In the genomic region with DNA sequence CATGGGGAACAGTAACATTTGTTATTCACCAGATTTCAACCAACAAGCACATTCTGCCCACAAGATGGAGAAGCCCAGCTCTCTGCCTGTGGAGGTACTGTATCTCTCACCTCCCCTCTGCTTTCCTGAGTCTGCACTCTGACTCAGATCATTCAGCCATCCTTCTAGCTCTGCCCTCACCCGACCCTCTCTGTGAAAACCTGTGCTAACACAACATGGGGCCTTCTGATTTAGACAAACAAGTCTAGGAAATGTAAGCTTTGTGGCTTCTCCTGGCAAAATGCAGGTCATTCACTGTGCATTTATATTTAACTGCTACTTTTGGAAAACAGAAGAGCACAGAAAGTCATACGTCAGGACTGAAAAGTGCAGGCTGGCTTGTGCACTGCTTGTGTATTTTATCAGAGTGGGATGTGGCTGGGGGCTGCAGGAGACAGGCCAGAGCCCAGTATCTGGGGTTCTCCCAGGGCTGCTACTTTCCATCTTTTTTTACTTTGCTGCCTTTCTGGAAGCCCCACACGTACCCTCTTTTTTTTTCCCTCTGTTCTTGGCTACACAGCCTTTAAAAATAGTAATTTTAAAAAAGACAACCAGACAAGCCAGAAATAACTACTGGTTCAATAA, we compare ENCODE assay signal across 19 cellular contexts. TPM values are rescaled to one million over a fixed set of nuclear protein-coding genes. Genes with fewer than 3 reads are reported as not detected.
DNase-seq lines count a peak whose midpoint lies in the region; ATAC-seq and TF ChIP-seq lines count a peak whose summit lies in the region.
"Had no signal": no experiment of that assay in that cellular context is flagged by ENCODE, and none has a peak within 500 bp of the region (broad histone marks: within the 10 kb centered on the region; RNA-seq: fewer than 3 reads in every experiment).

No MANE protein-coding gene starts in this region.

- no peaks in the 10 kb centered on the region for H4K20me1 ChIP-seq in GM23338 (replicated peaks; ENCODE audit: insufficient read depth)

- H3K18ac ChIP-seq in neuronal stem cell (ENCODE audit: low read length): no peak overlapping the region

- no peak overlapping the region for H2BK12ac ChIP-seq in neuronal stem cell (ENCODE audit: low read length)

- H3K4me3 Mint-ChIP-seq in GM23338: no peak overlapping the region
- no peak overlapping the region for H3K4me3 Mint-ChIP-seq in activated T-cell treated with anti-CD3 and anti-CD28 coated beads, Interleukin-2, amount 50 U/mL, for 72 hours
- H3K4me3 Mint-ChIP-seq: activated CD4-positive, alpha-beta T cell treated with anti-CD3 and anti-CD28 coated beads, Interleukin-2, amount 10 ng/mL, durations not matched to agents 24 days and 14 days had no signal

- H3K23ac ChIP-seq in neuronal stem cell (ENCODE audit: low read depth, low read length, poor library complexity): no peak overlapping the region

- no peaks in the 10 kb centered on the region for H3K79me1 ChIP-seq in neuronal stem cell (ENCODE audit: low read depth, low read length)

- WGBS in neuronal stem cell (ENCODE audit: extremely low coverage in 2 of 2, insufficient read length in 2 of 2, insufficient replicate concordance in 1 of 2), 2 donors: no CpG with 5 or more reads among the region's 3 CpGs

- no peak overlapping the region for H4K8ac ChIP-seq in neuronal stem cell (ENCODE audit: low read depth, low read length)

- H3K27me3 Mint-ChIP-seq in GM23338 (ENCODE audit: insufficient read depth, low read depth, poor library complexity): no peaks in the 10 kb centered on the region
- H3K27me3 Mint-ChIP-seq in activated T-cell treated with anti-CD3 and anti-CD28 coated beads, Interleukin-2, amount 50 U/mL, for 72 hours (ENCODE audit: low read depth): no peaks in the 10 kb centered on the region

- H3K4ac ChIP-seq in neuronal stem cell (ENCODE audit: low read length): no peak overlapping the region

- no peak overlapping the region for H2AK5ac ChIP-seq in neuronal stem cell (ENCODE audit: low read depth, low read length)

- no peaks in the 10 kb centered on the region for H3K9me3 Mint-ChIP-seq in GM23338
- no peaks in the 10 kb centered on the region for H3K9me3 Mint-ChIP-seq in activated T-cell treated with anti-CD3 and anti-CD28 coated beads, Interleukin-2, amount 50 U/mL, for 72 hours

- H2BK120ac ChIP-seq in neuronal stem cell (ENCODE audit: low read depth, low read length): no peak overlapping the region

- no peak overlapping the region for H3K27ac Mint-ChIP-seq in GM23338
- no peak overlapping the region for H3K27ac Mint-ChIP-seq in activated T-cell treated with anti-CD3 and anti-CD28 coated beads, Interleukin-2, amount 50 U/mL, for 72 hours
- H3K27ac Mint-ChIP-seq: activated CD4-positive, alpha-beta T cell treated with anti-CD3 and anti-CD28 coated beads, Interleukin-2, amount 10 ng/mL, durations not matched to agents 24 days and 14 days had no signal

- H2BK15ac ChIP-seq in neuronal stem cell (ENCODE audit: low read length): no peak overlapping the region

- H2AFZ ChIP-seq in GM23338: peak overlapping the region; percentile 80
- peak overlapping the region; percentile 72 for H2AFZ ChIP-seq in neuronal stem cell (ENCODE audit: low read length)
- H2AFZ ChIP-seq: parathyroid adenoma had no signal

- H3K36me3 Mint-ChIP-seq in GM23338 (ENCODE audit: low read depth): no peaks in the 10 kb centered on the region
- no peaks in the 10 kb centered on the region for H3K36me3 Mint-ChIP-seq in activated T-cell treated with anti-CD3 and anti-CD28 coated beads, Interleukin-2, amount 50 U/mL, for 72 hours (ENCODE audit: insufficient read depth in 2 of 2)

- H3K4me1 ChIP-seq in GM23338 (ENCODE audit: insufficient read depth) (no peaks in the 10 kb centered on the region), neuronal stem cell (ENCODE audit: control insufficient read depth in 2 of 2, insufficient read depth in 1 of 2, low read depth in 1 of 2, low read length in 2 of 2) (peaks cover 0 to 3% of the 10 kb centered on the region in 2 donors)
- H3K4me1 ChIP-seq: left lung, parathyroid adenoma, vagina had no signal

- H3K27ac ChIP-seq in GM23338 (ENCODE audit: low read depth) (no peak overlapping the region), neuronal stem cell (replicated peaks; ENCODE audit: low read length) (no peak overlapping the region)
- H3K27ac ChIP-seq: left lung, parathyroid adenoma, vagina had no signal

- H3K79me2 ChIP-seq in GM23338 (replicated peaks; ENCODE audit: insufficient read depth): no peaks in the 10 kb centered on the region
- H3K79me2 ChIP-seq: parathyroid adenoma had no signal

- H3K9me2 ChIP-seq in GM23338 (ENCODE audit: insufficient read depth): no peaks in the 10 kb centered on the region

- no peak overlapping the region for H2BK5ac ChIP-seq in neuronal stem cell (ENCODE audit: low read length)

- no peaks in the 10 kb centered on the region for H3F3A ChIP-seq in GM23338 (replicated peaks; ENCODE audit: low read depth)

- H3K9me3 ChIP-seq in neuronal stem cell (replicated peaks in 1 of 2; ENCODE audit: control insufficient read depth in 2 of 2, insufficient read depth in 1 of 2, low read depth in 1 of 2, low read length in 2 of 2): no peaks in the 10 kb centered on the region
- H3K9me3 ChIP-seq: left lung, vagina had no signal

- no peak overlapping the region for H3K4me2 ChIP-seq in GM23338
- H3K4me2 ChIP-seq in neuronal stem cell (ENCODE audit: insufficient read depth, low read length, poor library complexity, severe bottlenecking): no peak overlapping the region

- H3K4me3 ChIP-seq in GM23338 (no peak overlapping the region), neuronal stem cell (ENCODE audit: low read length in 2 of 2) (no peak overlapping the region)
- H3K4me3 ChIP-seq: left lung, vagina had no signal

- H3K14ac ChIP-seq in neuronal stem cell (ENCODE audit: low read length): no peak overlapping the region

- H3K9ac ChIP-seq in neuronal stem cell (ENCODE audit: low read depth, low read length, poor library complexity): no peak overlapping the region
- H3K9ac ChIP-seq: parathyroid adenoma had no signal

- no peaks in the 10 kb centered on the region for H3K27me3 ChIP-seq in GM23338 (ENCODE audit: insufficient read depth)
- no peaks in the 10 kb centered on the region for H3K27me3 ChIP-seq in neuronal stem cell (ENCODE audit: control insufficient read depth in 3 of 3, insufficient read depth in 3 of 3, low read depth in 1 of 3, low read length in 3 of 3)
- H3K27me3 ChIP-seq: left lung, vagina had no signal

- H3K4me1 Mint-ChIP-seq in GM23338: no peaks in the 10 kb centered on the region
- H3K4me1 Mint-ChIP-seq in activated T-cell treated with anti-CD3 and anti-CD28 coated beads, Interleukin-2, amount 50 U/mL, for 72 hours (ENCODE audit: low read depth): peaks cover 8% of the 10 kb centered on the region

- no peak for TF ChIP-seq CTCF in GM23338 (conservative IDR thresholded peaks at IDR 0.05; ENCODE audit: low read depth in 2 of 2)

- H3K36me3 ChIP-seq in GM23338 (ENCODE audit: insufficient read depth) (no peaks in the 10 kb centered on the region), neuronal stem cell (replicated peaks in 1 of 2; ENCODE audit: control insufficient read depth in 2 of 2, insufficient read depth in 2 of 2, low read length in 2 of 2) (no peaks in the 10 kb centered on the region)
- H3K36me3 ChIP-seq: left lung, vagina had no signal

- ATAC-seq in GM23338: peak; percentile 67
- no peak for ATAC-seq in activated T-cell treated with anti-CD3 and anti-CD28 coated beads, Interleukin-2, amount 50 U/mL, for 72 hours (replicated peaks in 1 of 2)
- ATAC-seq in HG03039 (IDR thresholded peaks at IDR 0.05; ENCODE audit: unreplicated experiment): no peak
- ATAC-seq: left lung had no signal

- no peak overlapping the region for H4K91ac ChIP-seq in neuronal stem cell (ENCODE audit: low read depth, low read length, poor library complexity)

- peak; percentile 4 for DNase-seq in GM23338 (ENCODE audit: low spot score)
- peak; percentile 20 for DNase-seq in NCI-H2227 treated with DMSO at 0.1 percent for 48 hours (lab: John Stamatoyannopoulos, UW)
- peak; percentile 26 for DNase-seq in dermis blood vessel endothelial cell
- DNase-seq in neuronal stem cell (ENCODE audit: low spot score): no peak
- no peak for DNase-seq in activated T-cell treated with anti-CD3 and anti-CD28 coated beads, Interleukin-2, amount 50 U/mL, for 72 hours
- no peak for DNase-seq in NCI-H2081 treated with DMSO at 0.1 percent for 48 hours (lab: John Stamatoyannopoulos, UW)
- no peak for DNase-seq in GM19238 (ENCODE audit: insufficient read length, low spot score)
- DNase-seq: activated CD4-positive, alpha-beta T cell treated with anti-CD3 and anti-CD28 coated beads, Interleukin-2, amount 10 ng/mL, durations not matched to agents 24 days and 14 days; activated CD8-positive, alpha-beta memory T cell treated with anti-CD3 and anti-CD28 coated beads, Interleukin-2, amount 50 U/mL, for 48 hours; activated gamma-delta T cell treated with Interleukin-2 at 50 U/mL for 16 hours; amygdala; COR-L47; left lung; NCI-H345; NK-92 treated with Interleukin-12 subunit alpha and Interleukin-12 subunit beta, amount 100 ng/mL, for 24 hours; stimulated activated CD4-positive, alpha-beta T cell treated with anti-CD3 and anti-CD28 coated beads, Interleukin-2, amount 100 ng/mL, for 48 hours had no signal

TF ChIP-seq in GM23338, 12 proteins besides CTCF, POLR2A, EP300 and RAD21:
- no peak for TF ChIP-seq EZH2 (IDR thresholded peaks at IDR 0.05; ENCODE audit: low read depth, unreplicated experiment)
- no peak for TF ChIP-seq ZNF331 (CRISPR knock-in tag; IDR thresholded peaks at IDR 0.05; ENCODE audit: low read depth)
- no peak for TF ChIP-seq CREB1 (CRISPR knock-in tag; IDR thresholded peaks at IDR 0.05; ENCODE audit: low read depth)

RNA-seq across cellular contexts. Expression of gene SUSD5, which starts 50.8 kb away (rescaled TPM):
- 3.6 and 4.3 TPM in 2 replicates for total RNA-seq in GM23338 (2014; rRNA removed; shearing (Covaris generic))
- polyA plus RNA-seq in GM23338 (2016; fragmentation: Nextera tagmentation; extraction: Ambion mirVana): 1.1 and 1.4 TPM in 2 replicates
- 1.7 and 2.3 TPM in 2 replicates for total RNA-seq in dermis blood vessel endothelial cell
- polyA plus RNA-seq in neuronal stem cell (2013, experiment 1 of 2): 1.5 TPM
- polyA plus RNA-seq in neuronal stem cell (2013, experiment 2 of 2): 1.6 TPM
- not detected for total RNA-seq in activated T-cell treated with anti-CD3 and anti-CD28 coated beads, Interleukin-2, amount 50 U/mL, for 72 hours
- total RNA-seq: activated CD4-positive, alpha-beta T cell treated with anti-CD3 and anti-CD28 coated beads, Interleukin-2, amount 10 ng/mL, durations not matched to agents 24 days and 14 days had no signal

RNA-seq across cellular contexts. Expression of gene CRTAP, which starts 54.0 kb away (rescaled TPM):
- total RNA-seq in GM23338 (2014; rRNA removed; shearing (Covaris generic)): 185 and 210 TPM in 2 replicates
- polyA plus RNA-seq in GM23338 (2016; fragmentation: Nextera tagmentation; extraction: Ambion mirVana): 71.9 and 75.3 TPM in 2 replicates
- 132 and 203 TPM in 2 replicates for total RNA-seq in dermis blood vessel endothelial cell
- 116 TPM for polyA plus RNA-seq in neuronal stem cell (2013, experiment 1 of 2)
- polyA plus RNA-seq in neuronal stem cell (2013, experiment 2 of 2): 119 TPM
- total RNA-seq in activated T-cell treated with anti-CD3 and anti-CD28 coated beads, Interleukin-2, amount 50 U/mL, for 72 hours: 10 to 100 TPM; 44.0 to 62.1 TPM

Comparison
In these comparisons a context has a peak if more than half of its experiments do, and no peak if none do; other contexts are left out.
1. DNase-seq: peak in GM23338 (single experiment), NCI-H2227 treated with DMSO at 0.1 percent for 48 hours (single experiment) and dermis blood vessel endothelial cell (single experiment); none in neuronal stem cell (single experiment), activated T-cell treated with anti-CD3 and anti-CD28 coated beads, Interleukin-2, amount 50 U/mL, for 72 hours (0 of 2), NCI-H2081 treated with DMSO at 0.1 percent for 48 hours (single experiment) and GM19238 (single experiment).